25 cellular contexts compared by ENCODE assay signal in genomic region chr1:71324671-71325297, GRCh38.
"Had no signal": no experiment of that assay in that cellular context is flagged by ENCODE, and none has a peak within 500 bp of the region (broad histone marks: within the 10 kb centered on the region; RNA-seq: fewer than 3 reads in every experiment).

No MANE protein-coding gene starts in this region.

- H3K27me3 ChIP-seq: adrenal gland, SJCRH30 had no signal

- H3K36me3 ChIP-seq: adrenal gland, SJCRH30 had no signal

- H3K9me3 ChIP-seq: adrenal gland, SJCRH30 had no signal

- H3K4me2 ChIP-seq: PC-9 had no signal

- ATAC-seq: activated CD4-positive, alpha-beta T cell treated with anti-CD3 and anti-CD28 coated beads for 36 hours; activated CD8-positive, alpha-beta T cell treated with anti-CD3 and anti-CD28 coated beads, Interleukin-2, amount 10 ng/mL, durations not matched to agents 7 days and 5 days had no signal

- DNase-seq: activated CD4-positive, alpha-beta T cell treated with anti-CD3 and anti-CD28 coated beads for 36 hours; activated CD4-positive, alpha-beta T cell treated with anti-CD3 and anti-CD28 coated beads, Interleukin-2, amount 10 ng/mL, durations not matched to agents 7 days and 5 days; activated CD4-positive, alpha-beta T cell treated with anti-CD3 and anti-CD28 coated beads, Interleukin-2, amount 50 U/mL, for 48 hours; activated CD8-positive, alpha-beta T cell treated with anti-CD3 and anti-CD28 coated beads, Interleukin-2, amount 10 ng/mL, durations not matched to agents 7 days and 5 days; activated gamma-delta T cell; activated naive CD4-positive, alpha-beta T cell treated with Interleukin-2 at 50 U/mL for 16 hours; activated naive CD8-positive, alpha-beta T cell treated with anti-CD3 and anti-CD28 coated beads, Interleukin-2, amount 10 ng/mL, durations not matched to agents 7 days and 5 days; activated T-cell treated with anti-CD3 and anti-CD28 coated beads, Interleukin-2, amount 50 U/mL, for 24 hours; adrenal gland; anterior cingulate cortex; NCI-H1092 treated with DMSO at 0.1 percent for 48 hours; NCI-H1417; NCI-H187 treated with DMSO at 0.1 percent for 48 hours; NCI-H2081; NCI-H2171 treated with DMSO at 0.1 percent for 48 hours; NCI-H2227 treated with DMSO at 0.1 percent for 48 hours; NCI-H446 treated with DMSO at 0.1 percent for 48 hours; NCI-H524; NCI-H69; NK-92 treated with Interleukin-12 subunit alpha and Interleukin-12 subunit beta, amount 100 ng/mL, for 24 hours; PC-9; SHP77; SJCRH30 had no signal

- H2AFZ ChIP-seq: PC-9 had no signal

- H3K4me1 ChIP-seq: adrenal gland, SJCRH30 had no signal

- H3K4me3 ChIP-seq: adrenal gland, PC-9, SJCRH30, SK-N-MC had no signal

- H3K27ac ChIP-seq: adrenal gland, PC-9, RWPE1, SJCRH30, SK-N-MC had no signal
